8 cellular contexts compared by ENCODE assay signal in genomic region chr2:97590515-97591394, GRCh38. TPM values are rescaled to one million over a fixed set of nuclear protein-coding genes. Genes with fewer than 3 reads are reported as not detected.
DNase-seq lines count a peak whose midpoint lies in the region; TF ChIP-seq lines count a peak whose summit lies in the region.
"Not testable (repeated sequence)": the region's sequence is repeated elsewhere in the genome, so short reads cannot be mapped to it uniquely, and the experiment has no call there.

No MANE protein-coding gene starts in this region.

- not testable (repeated sequence) for H3F3A ChIP-seq in Loucy (ENCODE audit: low read depth)

- H3K36me3 Mint-ChIP-seq in dendritic cell treated with granulocyte-macrophage colony-stimulating factor and Interleukin-4, amounts not matched to agents 40 ng/mL and 50 ng/mL, for 4 days (ENCODE audit: low read depth); immature natural killer cell: not testable (repeated sequence)

- not testable (repeated sequence) for H3K79me2 ChIP-seq in Loucy (ENCODE audit: insufficient read depth, low read length)

- DNase-seq in GM06990 (ENCODE audit: extremely low read depth, insufficient read length) = peak; percentile 76
- DNase-seq in HFF-Myc (ENCODE audit: extremely low read depth, low read depth) = peak; percentile 69
- DNase-seq in activated CD8-positive, alpha-beta memory T cell treated with anti-CD3 and anti-CD28 coated beads for 4 hours (ENCODE audit: low read depth in 2 of 2) = peak; percentile 51 to 63
- peak; percentile 80 to 83 (median 81) for DNase-seq in immature natural killer cell
- DNase-seq in renal cortical epithelial cell (ENCODE audit: low read depth) = peak; percentile 82
- peak; percentile 94 for DNase-seq in testis

- not testable (repeated sequence) for H3K4me1 ChIP-seq in Loucy (ENCODE audit: insufficient read depth, low read length, poor library complexity, severe bottlenecking); testis

- H2AFZ ChIP-seq in Loucy (ENCODE audit: low read length) = peak overlapping the region; percentile 99

- H3K4me1 Mint-ChIP-seq in dendritic cell treated with granulocyte-macrophage colony-stimulating factor and Interleukin-4, amounts not matched to agents 40 ng/mL and 50 ng/mL, for 4 days (ENCODE audit: low read depth) = peaks cover 18% of the 10 kb centered on the region
- not testable (repeated sequence) for H3K4me1 Mint-ChIP-seq in immature natural killer cell

- H3K4me3 ChIP-seq in GM06990 (replicated peaks; ENCODE audit: low read depth, low read length) = peak overlapping the region; percentile 68
- peak overlapping the region; percentile 51 for H3K4me3 ChIP-seq in HFF-Myc (replicated peaks; ENCODE audit: low read depth, low read length)
- H3K4me3 ChIP-seq in Loucy (ENCODE audit: low read length, poor library complexity, severe bottlenecking) = peak overlapping the region; percentile 93
- H3K4me3 ChIP-seq in testis = peak overlapping the region; percentile 64 to 67

- H3K9me2 ChIP-seq in Loucy (replicated peaks; ENCODE audit: low read depth, low read length) = not testable (repeated sequence)

- H3K9me3 Mint-ChIP-seq in dendritic cell treated with granulocyte-macrophage colony-stimulating factor and Interleukin-4, amounts not matched to agents 40 ng/mL and 50 ng/mL, for 4 days; immature natural killer cell: not testable (repeated sequence)

- H3K27me3 ChIP-seq in GM06990 (replicated peaks; ENCODE audit: control insufficient read depth, insufficient read depth, low read length); Loucy (ENCODE audit: insufficient read depth, low read length, poor library complexity, severe bottlenecking); testis: not testable (repeated sequence)

- TF ChIP-seq POLR2A in testis (IDR thresholded peaks at IDR 0.05) = not testable (repeated sequence)

- H3K27ac ChIP-seq in testis = peak overlapping the region; percentile 88 to 91

- not testable (repeated sequence) for H3K27me3 Mint-ChIP-seq in dendritic cell treated with granulocyte-macrophage colony-stimulating factor and Interleukin-4, amounts not matched to agents 40 ng/mL and 50 ng/mL, for 4 days; immature natural killer cell (ENCODE audit: low read depth in 3 of 3)

- intact Hi-C loops in dendritic cell treated with granulocyte-macrophage colony-stimulating factor and Interleukin-4, amounts not matched to agents 40 ng/mL and 50 ng/mL, for 4 days (cut with micrococcal nuclease) = loop anchor here (1.0 kb wide), 1 partner anchor 107 kb away; no protein-coding TSS in a partner anchor
- intact Hi-C loops in testis (cut with DNase I; ENCODE audit: low total_unique reads) = not testable (repeated sequence)

- peak overlapping the region; percentile 86 for H3K27ac Mint-ChIP-seq in dendritic cell treated with granulocyte-macrophage colony-stimulating factor and Interleukin-4, amounts not matched to agents 40 ng/mL and 50 ng/mL, for 4 days
- H3K27ac Mint-ChIP-seq in immature natural killer cell = peak overlapping the region; percentile 80 to 96 (median 90)

- 3 to 4% methylated on average over 12 to 23 of the region's 33 CpGs for WGBS in testis, 2 donors

- TF ChIP-seq CTCF in GM06990 (IDR thresholded peaks at IDR 0.05; ENCODE audit: insufficient read depth, low read length, poor library complexity, severe bottlenecking) = peak; percentile 82
- peak; percentile 80 for TF ChIP-seq CTCF in HFF-Myc (IDR thresholded peaks at IDR 0.05; ENCODE audit: low read depth, low read length, missing control alignments)
- TF ChIP-seq CTCF in Loucy (conservative IDR thresholded peaks at IDR 0.05; ENCODE audit: low read length) = peak; percentile 93
- peak; percentile 93 to 100 (median 99) for TF ChIP-seq CTCF in testis (IDR thresholded peaks at IDR 0.05)

- not testable (repeated sequence) for H4K20me1 ChIP-seq in Loucy (ENCODE audit: insufficient read depth, low read length, poor library complexity, severe bottlenecking)

- H3K9ac ChIP-seq in Loucy (ENCODE audit: low read depth, low read length, poor library complexity, severe bottlenecking) = peak overlapping the region; percentile 84

- peak overlapping the region; percentile 87 for H3K4me3 Mint-ChIP-seq in dendritic cell treated with granulocyte-macrophage colony-stimulating factor and Interleukin-4, amounts not matched to agents 40 ng/mL and 50 ng/mL, for 4 days
- H3K4me3 Mint-ChIP-seq in immature natural killer cell = peak overlapping the region; percentile 87 to 96 (median 92)

- not testable (repeated sequence) for H3K36me3 ChIP-seq in GM06990 (ENCODE audit: control insufficient read depth, insufficient read depth, low read length); Loucy (ENCODE audit: insufficient read depth, low read length); testis (ENCODE audit: low read depth, missing control alignments)

- peak overlapping the region; percentile 89 for H3K4me2 ChIP-seq in Loucy (ENCODE audit: low read depth, low read length, poor library complexity, severe bottlenecking)

- not testable (repeated sequence) for H3K9me3 ChIP-seq in Loucy (ENCODE audit: insufficient read depth, low read depth, low read length); testis

RNA-seq across cellular contexts. Expression of gene ANKRD36B, which starts 1.1 kb away (rescaled TPM):
- polyA plus RNA-seq in immature natural killer cell (10 to 100 TPM in 1 of 3 donors, 1 to 10 TPM in 2; 5.5 to 22.7 (median 6.7) TPM), testis (ENCODE audit: insufficient read depth, low read depth, low replicate concordance) (14.5 TPM)
- total RNA-seq in renal cortical epithelial cell (16.0 and 38.1 TPM in 2 replicates), testis (100 to 1,000 TPM; 114 to 245 TPM)

RNA-seq across cellular contexts. Expression of gene COX5B, which starts 55.1 kb away (rescaled TPM):
- polyA plus RNA-seq in immature natural killer cell = 100 to 1,000 TPM; 326 to 501 (median 349) TPM
- total RNA-seq in renal cortical epithelial cell = 143 and 359 TPM in 2 replicates
- total RNA-seq in testis = 100 to 1,000 TPM; 317 to 344 TPM
- polyA plus RNA-seq in testis (ENCODE audit: insufficient read depth, low read depth, low replicate concordance) = 233 TPM

Comparison
In these comparisons a context has a peak if more than half of its experiments do, and no peak if none do; other contexts are left out.
1. Peak in every context shown above with its lines: DNase-seq, H3K4me3 ChIP-seq and H3K27ac ChIP-seq.